In the genomic region with DNA sequence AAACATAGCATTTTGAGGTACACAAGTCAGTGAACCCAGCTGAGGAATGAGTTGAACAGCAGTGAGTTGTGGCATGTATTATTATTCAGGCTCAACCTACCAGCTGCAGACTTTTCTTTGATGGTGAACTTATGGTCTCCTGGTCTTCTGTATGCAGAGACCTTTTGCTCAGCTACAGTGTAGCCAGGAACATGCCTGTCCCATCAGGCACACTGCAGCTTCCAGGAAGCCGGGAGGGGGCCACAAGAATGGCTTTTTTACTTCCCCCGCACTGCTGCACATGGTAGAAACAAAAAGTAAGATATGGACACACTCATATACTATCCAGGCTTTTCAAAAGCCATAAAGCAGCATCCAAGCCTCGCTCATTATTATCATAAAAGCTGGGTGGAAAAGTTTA, we compare ENCODE assay signal across 1 cellular context.
TF ChIP-seq lines count a peak whose summit lies in the region.

No MANE protein-coding gene starts in this region.

TF ChIP-seq in GM23338, 12 proteins besides CTCF, POLR2A, EP300 and RAD21 (continued from another document):
- TF ChIP-seq, protein P1, sequence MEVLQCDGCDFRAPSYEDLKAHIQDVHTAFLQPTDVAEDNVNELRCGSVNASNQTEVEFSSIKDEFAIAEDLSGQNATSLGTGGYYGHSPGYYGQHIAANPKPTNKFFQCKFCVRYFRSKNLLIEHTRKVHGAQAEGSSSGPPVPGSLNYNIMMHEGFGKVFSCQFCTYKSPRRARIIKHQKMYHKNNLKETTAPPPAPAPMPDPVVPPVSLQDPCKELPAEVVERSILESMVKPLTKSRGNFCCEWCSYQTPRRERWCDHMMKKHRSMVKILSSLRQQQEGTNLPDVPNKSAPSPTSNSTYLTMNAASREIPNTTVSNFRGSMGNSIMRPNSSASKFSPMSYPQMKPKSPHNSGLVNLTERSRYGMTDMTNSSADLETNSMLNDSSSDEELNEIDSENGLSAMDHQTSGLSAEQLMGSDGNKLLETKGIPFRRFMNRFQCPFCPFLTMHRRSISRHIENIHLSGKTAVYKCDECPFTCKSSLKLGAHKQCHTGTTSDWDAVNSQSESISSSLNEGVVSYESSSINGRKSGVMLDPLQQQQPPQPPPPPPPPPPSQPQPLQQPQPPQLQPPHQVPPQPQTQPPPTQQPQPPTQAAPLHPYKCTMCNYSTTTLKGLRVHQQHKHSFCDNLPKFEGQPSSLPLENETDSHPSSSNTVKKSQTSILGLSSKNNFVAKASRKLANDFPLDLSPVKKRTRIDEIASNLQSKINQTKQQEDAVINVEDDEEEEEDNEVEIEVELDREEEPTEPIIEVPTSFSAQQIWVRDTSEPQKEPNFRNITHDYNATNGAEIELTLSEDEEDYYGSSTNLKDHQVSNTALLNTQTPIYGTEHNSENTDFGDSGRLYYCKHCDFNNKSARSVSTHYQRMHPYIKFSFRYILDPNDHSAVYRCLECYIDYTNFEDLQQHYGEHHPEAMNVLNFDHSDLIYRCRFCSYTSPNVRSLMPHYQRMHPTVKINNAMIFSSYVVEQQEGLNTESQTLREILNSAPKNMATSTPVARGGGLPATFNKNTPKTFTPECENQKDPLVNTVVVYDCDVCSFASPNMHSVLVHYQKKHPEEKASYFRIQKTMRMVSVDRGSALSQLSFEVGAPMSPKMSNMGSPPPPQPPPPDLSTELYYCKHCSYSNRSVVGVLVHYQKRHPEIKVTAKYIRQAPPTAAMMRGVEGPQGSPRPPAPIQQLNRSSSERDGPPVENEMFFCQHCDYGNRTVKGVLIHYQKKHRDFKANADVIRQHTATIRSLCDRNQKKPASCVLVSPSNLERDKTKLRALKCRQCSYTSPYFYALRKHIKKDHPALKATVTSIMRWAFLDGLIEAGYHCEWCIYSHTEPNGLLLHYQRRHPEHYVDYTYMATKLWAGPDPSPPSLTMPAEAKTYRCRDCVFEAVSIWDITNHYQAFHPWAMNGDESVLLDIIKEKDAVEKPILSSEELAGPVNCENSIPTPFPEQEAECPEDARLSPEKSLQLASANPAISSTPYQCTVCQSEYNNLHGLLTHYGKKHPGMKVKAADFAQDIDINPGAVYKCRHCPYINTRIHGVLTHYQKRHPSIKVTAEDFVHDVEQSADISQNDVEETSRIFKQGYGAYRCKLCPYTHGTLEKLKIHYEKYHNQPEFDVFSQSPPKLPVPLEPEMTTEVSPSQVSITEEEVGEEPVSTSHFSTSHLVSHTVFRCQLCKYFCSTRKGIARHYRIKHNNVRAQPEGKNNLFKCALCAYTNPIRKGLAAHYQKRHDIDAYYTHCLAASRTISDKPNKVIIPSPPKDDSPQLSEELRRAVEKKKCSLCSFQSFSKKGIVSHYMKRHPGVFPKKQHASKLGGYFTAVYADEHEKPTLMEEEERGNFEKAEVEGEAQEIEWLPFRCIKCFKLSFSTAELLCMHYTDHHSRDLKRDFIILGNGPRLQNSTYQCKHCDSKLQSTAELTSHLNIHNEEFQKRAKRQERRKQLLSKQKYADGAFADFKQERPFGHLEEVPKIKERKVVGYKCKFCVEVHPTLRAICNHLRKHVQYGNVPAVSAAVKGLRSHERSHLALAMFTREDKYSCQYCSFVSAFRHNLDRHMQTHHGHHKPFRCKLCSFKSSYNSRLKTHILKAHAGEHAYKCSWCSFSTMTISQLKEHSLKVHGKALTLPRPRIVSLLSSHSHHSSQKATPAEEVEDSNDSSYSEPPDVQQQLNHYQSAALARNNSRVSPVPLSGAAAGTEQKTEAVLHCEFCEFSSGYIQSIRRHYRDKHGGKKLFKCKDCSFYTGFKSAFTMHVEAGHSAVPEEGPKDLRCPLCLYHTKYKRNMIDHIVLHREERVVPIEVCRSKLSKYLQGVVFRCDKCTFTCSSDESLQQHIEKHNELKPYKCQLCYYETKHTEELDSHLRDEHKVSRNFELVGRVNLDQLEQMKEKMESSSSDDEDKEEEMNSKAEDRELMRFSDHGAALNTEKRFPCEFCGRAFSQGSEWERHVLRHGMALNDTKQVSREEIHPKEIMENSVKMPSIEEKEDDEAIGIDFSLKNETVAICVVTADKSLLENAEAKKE (CRISPR knock-in tag; IDR thresholded peaks at IDR 0.05), result no peak
- no peak for TF ChIP-seq CREB1 (CRISPR knock-in tag; IDR thresholded peaks at IDR 0.05; ENCODE audit: low read depth)
- TF ChIP-seq POLR2AphosphoS5 (IDR thresholded peaks at IDR 0.05; ENCODE audit: low read depth), result no peak
- no peak for TF ChIP-seq ZNF114 (CRISPR knock-in tag; IDR thresholded peaks at IDR 0.05)
- no peak for TF ChIP-seq EZH2phosphoT487 (IDR thresholded peaks at IDR 0.05; ENCODE audit: unreplicated experiment)
TF ChIP-seq in GM23338: peak in this region for 0.
